Comparison of ENCODE assay signal across 8 cellular contexts in genomic region chrX:75155454-75155829, GRCh38. TPM values are rescaled to one million over a fixed set of nuclear protein-coding genes. Genes with fewer than 3 reads are reported as not detected.
A peak's percentile ranks its signal among the peaks of the same experiment; 100 is the strongest.
DNase-seq lines count a peak whose midpoint lies in the region; ATAC-seq and TF ChIP-seq lines count a peak whose summit lies in the region.

No MANE protein-coding gene starts in this region.

- H3K9ac ChIP-seq in DND-41 (ENCODE audit: low read depth, low read length) = peak overlapping the region; percentile 80
- peak overlapping the region; percentile 82 for H3K9ac ChIP-seq in iPS-15b (ENCODE audit: low read depth, low read length)

- H3K4me1 Mint-ChIP-seq in activated naive CD8-positive, alpha-beta T cell treated with anti-CD3 and anti-CD28 coated beads for 36 hours = peaks cover 34% of the 10 kb centered on the region
- peaks cover 1 to 41% of the 10 kb centered on the region in 2 donors for H3K4me1 Mint-ChIP-seq in stimulated activated naive B cell treated with anti-CD40 and anti-IgM and Interleukin-4, amounts not matched to agents 10 μg/mL and 1 μg/mL and 100 μg/mL, for 72 hours

- peak overlapping the region; percentile 73 for H3K4me2 ChIP-seq in DND-41 (ENCODE audit: insufficient read depth, low read length)

- H3K36me3 ChIP-seq in DND-41 (ENCODE audit: insufficient read depth, low read length) (no peaks in the 10 kb centered on the region), iPS-15b (ENCODE audit: control insufficient read depth, insufficient read depth, low read length) (no peaks in the 10 kb centered on the region)

- peak overlapping the region; percentile 87 for H3K27ac ChIP-seq in DND-41 (ENCODE audit: low read length)

- no peaks in the 10 kb centered on the region for H3K27me3 Mint-ChIP-seq in activated naive CD8-positive, alpha-beta T cell treated with anti-CD3 and anti-CD28 coated beads for 36 hours
- no peaks in the 10 kb centered on the region for H3K27me3 Mint-ChIP-seq in stimulated activated naive B cell treated with anti-CD40 and anti-IgM and Interleukin-4, amounts not matched to agents 10 μg/mL and 1 μg/mL and 100 μg/mL, for 72 hours

- H3K4me1 ChIP-seq in DND-41 (ENCODE audit: insufficient read depth, low read length) (peaks cover 27% of the 10 kb centered on the region), iPS-15b (ENCODE audit: control insufficient read depth, insufficient read depth, low read length) (no peaks in the 10 kb centered on the region)

- H3K4me3 Mint-ChIP-seq in activated naive CD8-positive, alpha-beta T cell treated with anti-CD3 and anti-CD28 coated beads for 36 hours = peak overlapping the region; percentile 91
- H3K4me3 Mint-ChIP-seq in stimulated activated naive B cell treated with anti-CD40 and anti-IgM and Interleukin-4, amounts not matched to agents 10 μg/mL and 1 μg/mL and 100 μg/mL, for 72 hours = peak overlapping the region; percentile 87 to 97

- no peaks in the 10 kb centered on the region for H3K27me3 ChIP-seq in DND-41 (ENCODE audit: insufficient read depth, low read length, poor library complexity)
- H3K27me3 ChIP-seq in iPS-15b (ENCODE audit: control insufficient read depth, insufficient read depth, low read length) = no peaks in the 10 kb centered on the region

- H3K36me3 Mint-ChIP-seq in activated naive CD8-positive, alpha-beta T cell treated with anti-CD3 and anti-CD28 coated beads for 36 hours = peaks cover 10% of the 10 kb centered on the region
- H3K36me3 Mint-ChIP-seq in stimulated activated naive B cell treated with anti-CD40 and anti-IgM and Interleukin-4, amounts not matched to agents 10 μg/mL and 1 μg/mL and 100 μg/mL, for 72 hours = peaks cover 0 to 6% of the 10 kb centered on the region in 2 donors

- peaks cover 58% of the 10 kb centered on the region for H3K79me2 ChIP-seq in DND-41 (ENCODE audit: insufficient read depth, low read length)

- peak overlapping the region; percentile 90 for H3K27ac Mint-ChIP-seq in activated naive CD8-positive, alpha-beta T cell treated with anti-CD3 and anti-CD28 coated beads for 36 hours
- peak overlapping the region; percentile 96 for H3K27ac Mint-ChIP-seq in stimulated activated naive B cell treated with anti-CD40 and anti-IgM and Interleukin-4, amounts not matched to agents 10 μg/mL and 1 μg/mL and 100 μg/mL, for 72 hours

- peak overlapping the region; percentile 93 for H2AFZ ChIP-seq in DND-41 (ENCODE audit: low read depth, low read length)

- no peak for TF ChIP-seq CTCF in DND-41 (IDR thresholded peaks at IDR 0.05; ENCODE audit: borderline replicate concordance, extremely low read depth, low read length, poor library complexity, severe bottlenecking)

- no peaks in the 10 kb centered on the region for H3K9me3 Mint-ChIP-seq in activated naive CD8-positive, alpha-beta T cell treated with anti-CD3 and anti-CD28 coated beads for 36 hours
- no peaks in the 10 kb centered on the region for H3K9me3 Mint-ChIP-seq in stimulated activated naive B cell treated with anti-CD40 and anti-IgM and Interleukin-4, amounts not matched to agents 10 μg/mL and 1 μg/mL and 100 μg/mL, for 72 hours

- ATAC-seq in DND-41 (ENCODE audit: insufficient read depth, low read depth) (peak; percentile 40; the same call in 2 of the 3 replicates), GM21360 (IDR thresholded peaks at IDR 0.05; ENCODE audit: unreplicated experiment) (peak; percentile 31)
- peak; percentile 56 to 65 for ATAC-seq in stimulated activated naive B cell treated with anti-CD40 and anti-IgM and Interleukin-4, amounts not matched to agents 10 μg/mL and 1 μg/mL and 100 μg/mL, for 72 hours (replicated peaks)

- no peaks in the 10 kb centered on the region for H4K20me1 ChIP-seq in DND-41 (ENCODE audit: insufficient read depth, low read length)

- DNase-seq in DND-41 = no peak
- peak; percentile 0 for DNase-seq in HT1080 (ENCODE audit: low read depth)
- DNase-seq in activated naive CD8-positive, alpha-beta T cell treated with anti-CD3 and anti-CD28 coated beads for 36 hours = no peak
- no peak for DNase-seq in stimulated activated naive B cell treated with anti-CD40 and anti-IgM and Interleukin-4, amounts not matched to agents 10 μg/mL and 1 μg/mL and 100 μg/mL, for 72 hours
- no peak for DNase-seq in NCI-H146 (lab: John Stamatoyannopoulos, UW)
- DNase-seq in middle frontal gyrus (ENCODE audit: extremely low spot score, low spot score) = no peak

- H3K4me3 ChIP-seq in DND-41 (ENCODE audit: low read depth in 1 of 2, low read length in 2 of 2) (peak overlapping the region; percentile 68 to 84), iPS-15b (ENCODE audit: low read depth, low read length) (peak overlapping the region; percentile 71)

- no peaks in the 10 kb centered on the region for H3K9me3 ChIP-seq in DND-41 (ENCODE audit: insufficient read depth, low read length, severe bottlenecking)
- H3K9me3 ChIP-seq in iPS-15b (ENCODE audit: control insufficient read depth, insufficient read depth, low read length) = no peaks in the 10 kb centered on the region

RNA-seq across cellular contexts. Expression of gene ABCB7, which starts 0.6 kb away (rescaled TPM):
- 13.5 and 19.1 TPM in 2 replicates for total RNA-seq in HT1080 (2014; rRNA removed; shearing (Covaris generic))
- 15.1 and 21.0 TPM in 2 replicates for polyA plus RNA-seq in HT1080 (2015; cell fraction: cytosol; rRNA removed)
- 35.9 and 40.4 TPM in 2 replicates for polyA plus RNA-seq in HT1080 (2015; cell fraction: nucleus; rRNA removed)
- 10 to 100 TPM; 34.1 to 36.8 TPM for total RNA-seq in activated naive CD8-positive, alpha-beta T cell treated with anti-CD3 and anti-CD28 coated beads for 36 hours
